Comparison of ENCODE assay signal across 8 cellular contexts in the genomic region with DNA sequence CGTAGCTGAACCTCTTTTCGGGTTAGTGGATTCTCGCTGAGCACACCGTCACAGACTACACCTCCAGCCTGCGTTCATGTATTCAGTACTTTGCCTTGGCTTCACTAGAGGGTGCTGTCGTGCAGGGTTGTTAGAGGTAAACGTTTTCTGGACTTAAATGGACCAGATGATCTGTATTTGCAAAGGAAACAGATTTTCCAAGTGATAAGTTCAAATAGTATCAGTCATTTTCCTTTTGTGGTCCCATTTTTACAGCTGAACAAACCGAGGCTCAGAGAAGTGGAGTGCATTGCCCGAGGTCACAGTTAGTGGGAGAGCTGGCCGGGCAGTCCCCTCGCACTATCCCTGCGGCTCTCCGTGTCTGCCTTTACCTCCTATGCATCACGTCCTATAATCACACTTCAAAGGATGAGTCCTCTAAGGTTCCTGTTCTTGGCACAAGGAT.
A peak's percentile ranks its signal among the peaks of the same experiment; 100 is the strongest.
DNase-seq lines count a peak whose midpoint lies in the region; TF ChIP-seq lines count a peak whose summit lies in the region.

No MANE protein-coding gene starts in this region.

- H3K4me1 ChIP-seq in testis: peaks cover 13% of the 10 kb centered on the region

- H3K27ac ChIP-seq in testis: no peak overlapping the region

- no peak overlapping the region for H3K4me3 Mint-ChIP-seq in nephron progenitor cell

- DNase-seq in Daoy (ENCODE audit: low read depth) (peak; percentile 85), HFF-Myc (ENCODE audit: extremely low read depth, low read depth) (no peak), NCI-H69 (lab: John Stamatoyannopoulos, UW) (peak; percentile 76), erythroblast (lab: John Stamatoyannopoulos, UW) (peak; percentile 69 to 75), nephron progenitor cell (peak; percentile 51), testis (peak; percentile 66), posterior vena cava (ENCODE audit: low spot score) (no peak)
- DNase-seq in activated CD8-positive, alpha-beta memory T cell treated with anti-CD3 and anti-CD28 coated beads, Interleukin-2, amount 50 U/mL, for 24 hours (ENCODE audit: extremely low read depth): peak; percentile 38

- H3K9me3 ChIP-seq in testis: no peaks in the 10 kb centered on the region

- H3K27ac Mint-ChIP-seq in nephron progenitor cell: peak overlapping the region; percentile 55

- peaks cover 34% of the 10 kb centered on the region for H3K4me1 Mint-ChIP-seq in nephron progenitor cell

- no peak for TF ChIP-seq POLR2A in erythroblast (IDR thresholded peaks at IDR 0.05; ENCODE audit: low read length)
- TF ChIP-seq POLR2A in testis (IDR thresholded peaks at IDR 0.05): no peak

- TF ChIP-seq CTCF in HFF-Myc (IDR thresholded peaks at IDR 0.05; ENCODE audit: low read depth, low read length, missing control alignments) (peak; percentile 68), nephron progenitor cell (IDR thresholded peaks at IDR 0.05) (peak; percentile 53), testis (IDR thresholded peaks at IDR 0.05) (peak in 2 of 3 experiments; percentile 22 to 23)

- H3K36me3 Mint-ChIP-seq in nephron progenitor cell (ENCODE audit: low read depth): peaks cover 31% of the 10 kb centered on the region

- WGBS in testis, 2 donors: 66 to 67% methylated on average over 14 of the region's 14 CpGs

- no peaks in the 10 kb centered on the region for H3K27me3 ChIP-seq in testis

- H3K9me3 Mint-ChIP-seq in nephron progenitor cell: no peaks in the 10 kb centered on the region

- H3K27me3 Mint-ChIP-seq in nephron progenitor cell (ENCODE audit: low read depth, poor library complexity): no peaks in the 10 kb centered on the region

- H3K36me3 ChIP-seq in testis (ENCODE audit: low read depth, missing control alignments): no peaks in the 10 kb centered on the region

- intact Hi-C loops in testis (cut with DNase I; ENCODE audit: low total_unique reads): loop anchor here (10.0 kb wide), 1 partner anchor 309 kb away; no protein-coding TSS in a partner anchor
- intact Hi-C loops in posterior vena cava (cut with DNase I): no loop called here

- H3K4me3 ChIP-seq in HFF-Myc (replicated peaks; ENCODE audit: low read depth, low read length) (no peak overlapping the region), testis (no peak overlapping the region)

Comparison
In these comparisons a context has a peak if more than half of its experiments do, and no peak if none do; other contexts are left out.
1. DNase-seq: peak in Daoy (single experiment), NCI-H69 (single experiment), activated CD8-positive, alpha-beta memory T cell treated with anti-CD3 and anti-CD28 coated beads, Interleukin-2, amount 50 U/mL, for 24 hours (single experiment), erythroblast (2 of 2), nephron progenitor cell (single experiment) and testis (single experiment); none in HFF-Myc (single experiment) and posterior vena cava (single experiment).
2. Peak in every context shown above with its lines, with median percentiles within 50 percentile points of each other: CTCF ChIP-seq.